Comparison of ENCODE assay signal across 17 cellular contexts in genomic region chr17:45186955-45187354, GRCh38. TPM values are rescaled to one million over a fixed set of nuclear protein-coding genes. Genes with fewer than 3 reads are reported as not detected.
DNase-seq lines count a peak whose midpoint lies in the region; TF ChIP-seq lines count a peak whose summit lies in the region.
"Had no signal": no experiment of that assay in that cellular context is flagged by ENCODE, and none has a peak within 500 bp of the region (broad histone marks: within the 10 kb centered on the region; RNA-seq: fewer than 3 reads in every experiment).

No MANE protein-coding gene starts in this region.

- H3K27me3 ChIP-seq in vagina, result no peaks in the 10 kb centered on the region
- H3K27me3 ChIP-seq: BLaER1 treated with 17β-estradiol and CSF1 and Interleukin-3, amounts not matched to agents 10 nM and 100 nM had no signal

- H3K4me3 ChIP-seq in vagina, result no peak overlapping the region
- H3K4me3 ChIP-seq: A549; BLaER1 treated with 17β-estradiol and CSF1 and Interleukin-3, amounts not matched to agents 10 nM and 100 nM had no signal

- no peaks in the 10 kb centered on the region for H3K9me3 ChIP-seq in vagina
- H3K9me3 ChIP-seq: A549; BLaER1 treated with 17β-estradiol and CSF1 and Interleukin-3, amounts not matched to agents 10 nM and 100 nM; Caco-2 had no signal

- H3K36me3 ChIP-seq in vagina, result no peaks in the 10 kb centered on the region
- H3K36me3 ChIP-seq: BLaER1 treated with 17β-estradiol and CSF1 and Interleukin-3, amounts not matched to agents 10 nM and 100 nM had no signal

- peaks cover 28% of the 10 kb centered on the region for H3K27me3 Mint-ChIP-seq in progenitor cell of endocrine pancreas
- H3K27me3 Mint-ChIP-seq: B cell; CD4-positive, alpha-beta T cell had no signal

- H3K4me1 ChIP-seq in vagina, result no peaks in the 10 kb centered on the region
- H3K4me1 ChIP-seq: Caco-2 had no signal

- no peak overlapping the region for H3K4me3 Mint-ChIP-seq in progenitor cell of endocrine pancreas (ENCODE audit: low read depth)
- H3K4me3 Mint-ChIP-seq: B cell; CD4-positive, alpha-beta T cell; CD8-positive, alpha-beta T cell had no signal

- H3K27ac ChIP-seq in vagina, result no peak overlapping the region
- H3K27ac ChIP-seq: 22Rv1; BLaER1 treated with 17β-estradiol and CSF1 and Interleukin-3, amounts not matched to agents 10 nM and 100 nM; C4-2B had no signal

- no peak for TF ChIP-seq POLR2A in vagina (IDR thresholded peaks at IDR 0.05)

- intact Hi-C loops in vagina (cut with DNase I), result no loop called here

- H3K36me3 Mint-ChIP-seq in progenitor cell of endocrine pancreas (ENCODE audit: insufficient read depth), result no peaks in the 10 kb centered on the region
- H3K36me3 Mint-ChIP-seq: CD8-positive, alpha-beta T cell had no signal

- DNase-seq in NCI-H146 (lab: John Stamatoyannopoulos, UW), result peak; percentile 5
- no peak for DNase-seq in NCI-H146 treated with DMSO at 0.1 percent for 48 hours (lab: John Stamatoyannopoulos, UW; ENCODE audit: unreplicated experiment)
- DNase-seq in progenitor cell of endocrine pancreas (ENCODE audit: low spot score, unreplicated experiment), result no peak
- no peak for DNase-seq in vagina (ENCODE audit: extremely low spot score in 2 of 2)
- DNase-seq in NCI-H69 (lab: John Stamatoyannopoulos, UW), result no peak
- DNase-seq: AML-193; Caco-2; Calu3; CD4-positive, alpha-beta T cell; CD8-positive, alpha-beta T cell; DMS79 treated with DMSO at 0.1 percent for 48 hours; GF-D8 had no signal

- H3K4me1 Mint-ChIP-seq in progenitor cell of endocrine pancreas (ENCODE audit: low read depth), result peaks cover 10% of the 10 kb centered on the region
- H3K4me1 Mint-ChIP-seq: B cell had no signal

- TF ChIP-seq CTCF in progenitor cell of endocrine pancreas (IDR thresholded peaks at IDR 0.05; ENCODE audit: unreplicated experiment) (no peak), vagina (IDR thresholded peaks at IDR 0.05) (no peak)

- H3K9me3 Mint-ChIP-seq in progenitor cell of endocrine pancreas (ENCODE audit: low read depth), result no peaks in the 10 kb centered on the region
- H3K9me3 Mint-ChIP-seq: CD4-positive, alpha-beta T cell; CD8-positive, alpha-beta T cell had no signal

- peak overlapping the region; percentile 40 for H3K27ac Mint-ChIP-seq in progenitor cell of endocrine pancreas
- H3K27ac Mint-ChIP-seq: B cell; CD4-positive, alpha-beta T cell; CD8-positive, alpha-beta T cell had no signal

RNA-seq across cellular contexts. Expression of gene HEXIM2, which starts 25.3 kb away (rescaled TPM):
- total RNA-seq in progenitor cell of endocrine pancreas (9.3 and 11.9 TPM in 2 replicates), vagina (9.8 TPM)

RNA-seq across cellular contexts. Expression of gene FMNL1, which starts 34.7 kb away (rescaled TPM):
- total RNA-seq in progenitor cell of endocrine pancreas (3.2 and 3.3 TPM in 2 replicates), vagina (22.1 TPM)

RNA-seq across cellular contexts. Expression of gene HEXIM1, which starts 38.7 kb away (rescaled TPM):
- 32.9 and 33.3 TPM in 2 replicates for total RNA-seq in progenitor cell of endocrine pancreas
- total RNA-seq in vagina, result 27.5 TPM

RNA-seq across cellular contexts. Expression of gene ACBD4, which starts 51.5 kb away (rescaled TPM):
- total RNA-seq in progenitor cell of endocrine pancreas (14.1 and 15.7 TPM in 2 replicates), vagina (18.9 TPM)

RNA-seq across cellular contexts. Expression of gene PLCD3, which starts 54.6 kb away (rescaled TPM):
- total RNA-seq in progenitor cell of endocrine pancreas, result 23.4 and 26.7 TPM in 2 replicates
- 34.1 TPM for total RNA-seq in vagina
